9 cellular contexts compared by ENCODE assay signal in the genomic region with DNA sequence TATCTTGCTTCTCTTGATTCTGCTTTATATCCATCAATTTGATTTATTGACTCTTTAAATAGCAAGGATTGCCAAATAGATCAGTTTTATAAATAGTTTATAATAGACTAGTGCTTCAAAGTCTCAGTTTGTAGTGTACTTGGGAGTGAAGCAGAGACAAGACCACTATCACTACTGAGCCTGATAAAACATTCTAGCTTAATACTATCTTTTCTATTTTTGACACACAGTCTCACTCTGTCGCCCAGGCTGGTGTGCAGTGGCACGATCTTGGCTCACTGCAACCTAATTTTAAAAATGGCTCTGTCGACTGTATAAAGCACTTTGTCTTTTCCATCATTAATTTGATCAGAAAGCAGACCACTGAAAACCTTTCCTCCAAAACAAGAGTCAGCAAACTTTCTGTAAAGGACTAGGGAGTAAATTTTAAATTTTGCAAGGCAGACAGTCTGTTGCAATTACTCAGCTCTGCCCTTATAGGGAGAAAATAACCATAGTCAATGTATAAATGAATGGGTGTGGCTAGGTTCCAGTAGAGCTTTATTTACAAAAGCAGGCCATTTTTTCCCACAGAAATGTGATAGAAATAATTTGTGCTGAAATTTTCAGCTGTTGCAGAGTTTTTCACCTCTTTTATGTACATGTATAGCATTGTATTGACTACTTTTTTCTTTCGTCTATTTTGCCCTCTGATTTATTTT. TPM values are rescaled to one million over a fixed set of nuclear protein-coding genes. Genes with fewer than 3 reads are reported as not detected.
DNase-seq lines count a peak whose midpoint lies in the region; ATAC-seq, FAIRE-seq and TF ChIP-seq lines count a peak whose summit lies in the region.
"Had no signal": no experiment of that assay in that cellular context is flagged by ENCODE, and none has a peak within 500 bp of the region (broad histone marks: within the 10 kb centered on the region; RNA-seq: fewer than 3 reads in every experiment).

No MANE protein-coding gene starts in this region.

- CTCF ChIA-PET in HepG2 (lab: Yijun Ruan, JAX; ENCODE audit: low intra/inter-chr PET ratio, low total read pairs), result no interaction called here

- H4K20me1 ChIP-seq in HepG2 (ENCODE audit: insufficient read depth, low read length), result peaks cover 100% of the 10 kb centered on the region

- no peak for FAIRE-seq in HepG2 (lab: Jason Lieb, UNC)

- intact Hi-C loops in HepG2 (cut with micrococcal nuclease; ENCODE audit: unreplicated experiment), result no loop called here
- intact Hi-C loops in right lobe of liver (cut with DNase I), result no loop called here
- intact Hi-C loops in Right ventricle myocardium superior (cut with DNase I), result no loop called here

- H3K36me3 ChIP-seq in HepG2 (replicated peaks in 1 of 2; ENCODE audit: control insufficient read depth in 1 of 2, insufficient read depth in 2 of 2, low read length in 2 of 2) (peaks cover 2 to 8% of the 10 kb centered on the region in 2 experiments; a peak in 2 of 5 replicates), right lobe of liver (no peaks in the 10 kb centered on the region)

- H3K79me2 ChIP-seq in HepG2 (ENCODE audit: insufficient read depth, low read length), result peaks cover 99% of the 10 kb centered on the region

- WGBS in HepG2 (ENCODE audit: low lambda C conversion rate), result 66% methylated on average over 4 of the region's 4 CpGs
- WGBS in right lobe of liver (ENCODE audit: insufficient coverage, low coverage, low lambda C conversion rate, missing lambda C conversion rate), result 41% methylated on average over 4 of the region's 4 CpGs

- in situ Hi-C loops in HepG2 (cut with HindIII; ENCODE audit: extremely low pct_ligation_motif_present, low pct_unique_long_range_greater_than_20kb), result no loop called here

- H3K4me1 ChIP-seq in HepG2 (ENCODE audit: insufficient read depth, low read length) (peaks cover 83% of the 10 kb centered on the region), right lobe of liver (peaks cover 0 to 75% (median 16%) of the 10 kb centered on the region in 4 donors)

- TF ChIP-seq EP300 in HepG2 (IDR thresholded peaks at IDR 0.05; ENCODE audit: low read depth in 2 of 2, low read length in 2 of 2) (no peak), HepG2 (CRISPR knock-in tag; IDR thresholded peaks at IDR 0.05; ENCODE audit: borderline replicate concordance) (no peak)

- DNase-seq in HepG2 (ENCODE audit: low spot score) (no peak), right lobe of liver (no peak), T-helper 17 cell (no peak), Right ventricle myocardium superior (no peak), substantia nigra (lab: John Stamatoyannopoulos, UW) (no peak), retina (no peak)
- no peak for DNase-seq in activated naive CD4-positive, alpha-beta T cell treated with Interleukin-2 at 50 U/mL for 16 hours
- DNase-seq: NCI-H2227 treated with DMSO at 0.1 percent for 48 hours had no signal

- H2AFZ ChIP-seq in HepG2 (ENCODE audit: low read length), result no peak overlapping the region

- peak overlapping the region; percentile 94 for H3K27ac Mint-ChIP-seq in T-helper 17 cell

- peak overlapping the region in 2 of 3 experiments; percentile 2 to 31; a peak in 3 of 6 replicates for H3K4me3 ChIP-seq in HepG2 (replicated peaks in 1 of 3; ENCODE audit: insufficient read depth in 1 of 3, low read depth in 2 of 3, low read length in 3 of 3)
- H3K4me3 ChIP-seq in right lobe of liver, result no peak overlapping the region

- H3K9ac ChIP-seq in HepG2 (ENCODE audit: insufficient read depth, low read depth, low read length), result no peak overlapping the region

- H3K9me3 ChIP-seq in HepG2 (ENCODE audit: low read length), result no peaks in the 10 kb centered on the region
- no peaks in the 10 kb centered on the region for H3K9me3 ChIP-seq in right lobe of liver
- no peaks in the 10 kb centered on the region for H3K9me3 ChIP-seq in T-helper 17 cell (ENCODE audit: control insufficient read depth, low read length, poor library complexity, severe bottlenecking)

- H3K36me3 Mint-ChIP-seq in T-helper 17 cell (ENCODE audit: low read depth), result no peaks in the 10 kb centered on the region

- BruUV-seq in HepG2 (replicated peaks; lab: Mats Ljungman, UMichigan), result no TSS peak

- TF ChIP-seq CTCF in HepG2 (CRISPR knock-in tag; IDR thresholded peaks at IDR 0.05), result no peak
- no peak for TF ChIP-seq CTCF in right lobe of liver (IDR thresholded peaks at IDR 0.05)

- no peak for TF ChIP-seq RAD21 in HepG2 (CRISPR knock-in tag; IDR thresholded peaks at IDR 0.05)

- H3K27ac ChIP-seq in HepG2 (ENCODE audit: extremely low read length, insufficient read depth, low read length) (no peak overlapping the region), right lobe of liver (no peak overlapping the region), substantia nigra (ENCODE audit: low read depth, low read length, poor library complexity, severe bottlenecking) (peak overlapping the region; percentile 66)

- ATAC-seq in HepG2 (no peak), right lobe of liver (no peak), T-helper 17 cell (no peak), Right ventricle myocardium superior (ENCODE audit: poor library complexity) (peak; percentile 76), GM21390 (IDR thresholded peaks at IDR 0.05; ENCODE audit: unreplicated experiment) (no peak)

- H3K4me2 ChIP-seq in HepG2 (ENCODE audit: low read depth, low read length), result peak overlapping the region; percentile 79

- peak overlapping the region; percentile 76 for H3K4me3 Mint-ChIP-seq in T-helper 17 cell

- TF ChIP-seq POLR2A in HepG2 (IDR thresholded peaks at IDR 0.05; ENCODE audit: insufficient read depth in 1 of 2, low read depth in 2 of 2, low read length in 2 of 2), result no peak
- TF ChIP-seq POLR2A in right lobe of liver (IDR thresholded peaks at IDR 0.05), result no peak

- no peaks in the 10 kb centered on the region for H3K27me3 Mint-ChIP-seq in T-helper 17 cell

- POLR2A ChIA-PET in HepG2 (lab: Yijun Ruan, JAX), result interaction anchor here (0.8 to 2.0 kb wide), 2 partner anchors 9 to 67 kb away, joined by 3 to 6 read pairs; a partner anchor contains a TSS

- H3K4me1 Mint-ChIP-seq in T-helper 17 cell, result peaks cover 51% of the 10 kb centered on the region

- H3K27me3 ChIP-seq in HepG2 (ENCODE audit: control insufficient read depth in 1 of 2, insufficient read depth in 2 of 2, low read length in 2 of 2) (no peaks in the 10 kb centered on the region), right lobe of liver (no peaks in the 10 kb centered on the region)

TF ChIP-seq in HepG2, 621 proteins besides CTCF, POLR2A, EP300 and RAD21 (continues in another document):
- TF ChIP-seq KMT2B (CRISPR knock-in tag; IDR thresholded peaks at IDR 0.05) (no peak), YEATS2 (CRISPR knock-in tag; IDR thresholded peaks at IDR 0.05; ENCODE audit: borderline replicate concordance) (no peak)
- TF ChIP-seq, protein P1, sequence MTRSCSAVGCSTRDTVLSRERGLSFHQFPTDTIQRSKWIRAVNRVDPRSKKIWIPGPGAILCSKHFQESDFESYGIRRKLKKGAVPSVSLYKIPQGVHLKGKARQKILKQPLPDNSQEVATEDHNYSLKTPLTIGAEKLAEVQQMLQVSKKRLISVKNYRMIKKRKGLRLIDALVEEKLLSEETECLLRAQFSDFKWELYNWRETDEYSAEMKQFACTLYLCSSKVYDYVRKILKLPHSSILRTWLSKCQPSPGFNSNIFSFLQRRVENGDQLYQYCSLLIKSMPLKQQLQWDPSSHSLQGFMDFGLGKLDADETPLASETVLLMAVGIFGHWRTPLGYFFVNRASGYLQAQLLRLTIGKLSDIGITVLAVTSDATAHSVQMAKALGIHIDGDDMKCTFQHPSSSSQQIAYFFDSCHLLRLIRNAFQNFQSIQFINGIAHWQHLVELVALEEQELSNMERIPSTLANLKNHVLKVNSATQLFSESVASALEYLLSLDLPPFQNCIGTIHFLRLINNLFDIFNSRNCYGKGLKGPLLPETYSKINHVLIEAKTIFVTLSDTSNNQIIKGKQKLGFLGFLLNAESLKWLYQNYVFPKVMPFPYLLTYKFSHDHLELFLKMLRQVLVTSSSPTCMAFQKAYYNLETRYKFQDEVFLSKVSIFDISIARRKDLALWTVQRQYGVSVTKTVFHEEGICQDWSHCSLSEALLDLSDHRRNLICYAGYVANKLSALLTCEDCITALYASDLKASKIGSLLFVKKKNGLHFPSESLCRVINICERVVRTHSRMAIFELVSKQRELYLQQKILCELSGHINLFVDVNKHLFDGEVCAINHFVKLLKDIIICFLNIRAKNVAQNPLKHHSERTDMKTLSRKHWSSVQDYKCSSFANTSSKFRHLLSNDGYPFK (CRISPR knock-in tag; IDR thresholded peaks at IDR 0.05; ENCODE audit: borderline replicate concordance), result no peak

RNA-seq across cellular contexts. Expression of a gene that starts 7.5 kb away (rescaled TPM):
- 123 and 180 TPM in 2 replicates for total RNA-seq in HepG2 (2016; rRNA removed; fragmentation: Illumina TruSeq; extraction: Trizol)
- 29.0 and 33.5 TPM in 2 replicates for total RNA-seq in HepG2 (2016; cell fraction: cytosol; rRNA removed; fragmentation: Illumina TruSeq; extraction: Trizol; ENCODE audit: low read depth)
- total RNA-seq in HepG2 (2016; cell fraction: insoluble cytoplasmic fraction; rRNA removed; fragmentation: Illumina TruSeq; extraction: Trizol), result 122 and 179 TPM in 2 replicates
- total RNA-seq in HepG2 (2016; cell fraction: membrane; rRNA removed; fragmentation: Illumina TruSeq; extraction: Trizol), result 126 and 151 TPM in 2 replicates
- 105 and 115 TPM in 2 replicates for total RNA-seq in HepG2 (2016; cell fraction: nucleus; rRNA removed; fragmentation: Illumina TruSeq; extraction: Trizol)
- 77.3 and 108 TPM in 2 replicates for polyA plus RNA-seq in HepG2 (2011; rRNA removed)
- 44.6 and 78.9 TPM in 2 replicates for polyA plus RNA-seq in HepG2 (2011; cell fraction: cytosol; rRNA removed)
- 41.4 and 56.1 TPM in 2 replicates for polyA plus RNA-seq in HepG2 (2011; cell fraction: nucleus; rRNA removed)
- 120 and 146 TPM in 2 replicates for polyA plus RNA-seq in HepG2 (2012)
- 19.3 and 24.3 TPM in 2 replicates for polyA plus RNA-seq in HepG2 (2016; cell fraction: cytosol; fragmentation: Illumina TruSeq; extraction: Trizol; ENCODE audit: low read depth)
- polyA plus RNA-seq in HepG2 (2016; cell fraction: insoluble cytoplasmic fraction; fragmentation: Illumina TruSeq; extraction: Trizol; ENCODE audit: low read depth), result 158 and 161 TPM in 2 replicates
- polyA plus RNA-seq in HepG2 (2016; cell fraction: membrane; fragmentation: Illumina TruSeq; extraction: Trizol; ENCODE audit: low read depth), result 94.7 and 117 TPM in 2 replicates
- polyA plus RNA-seq in HepG2 (2016; cell fraction: nucleus; fragmentation: Illumina TruSeq; extraction: Trizol; ENCODE audit: insufficient read depth, low read depth), result 108 and 109 TPM in 2 replicates
- polyA minus RNA-seq in HepG2 (2011; rRNA and poly(A)+ RNA removed; ENCODE audit: low replicate concordance), result 54.3 and 58.3 TPM in 2 replicates
- 140 and 158 TPM in 2 replicates for polyA minus RNA-seq in HepG2 (2011; cell fraction: cytosol; rRNA and poly(A)+ RNA removed)
- polyA minus RNA-seq in HepG2 (2011; cell fraction: nucleus; rRNA and poly(A)+ RNA removed), result 214 and 279 TPM in 2 replicates
- total RNA-seq in right lobe of liver, result 10 to 100 TPM; 11.5 to 49.4 (median 24.2) TPM
- total RNA-seq in T-helper 17 cell, result 100 to 1,000 TPM; 101 to 121 TPM
- total RNA-seq in Right ventricle myocardium superior, result 67.0 TPM

Comparison
In these comparisons a context has a peak if more than half of its experiments do, and no peak if none do; other contexts are left out.
1. H3K4me3 ChIP-seq: peak in HepG2 (2 of 3); none in right lobe of liver (0 of 3).